ENCODE assay signal across 1 cellular context in the genomic region with DNA sequence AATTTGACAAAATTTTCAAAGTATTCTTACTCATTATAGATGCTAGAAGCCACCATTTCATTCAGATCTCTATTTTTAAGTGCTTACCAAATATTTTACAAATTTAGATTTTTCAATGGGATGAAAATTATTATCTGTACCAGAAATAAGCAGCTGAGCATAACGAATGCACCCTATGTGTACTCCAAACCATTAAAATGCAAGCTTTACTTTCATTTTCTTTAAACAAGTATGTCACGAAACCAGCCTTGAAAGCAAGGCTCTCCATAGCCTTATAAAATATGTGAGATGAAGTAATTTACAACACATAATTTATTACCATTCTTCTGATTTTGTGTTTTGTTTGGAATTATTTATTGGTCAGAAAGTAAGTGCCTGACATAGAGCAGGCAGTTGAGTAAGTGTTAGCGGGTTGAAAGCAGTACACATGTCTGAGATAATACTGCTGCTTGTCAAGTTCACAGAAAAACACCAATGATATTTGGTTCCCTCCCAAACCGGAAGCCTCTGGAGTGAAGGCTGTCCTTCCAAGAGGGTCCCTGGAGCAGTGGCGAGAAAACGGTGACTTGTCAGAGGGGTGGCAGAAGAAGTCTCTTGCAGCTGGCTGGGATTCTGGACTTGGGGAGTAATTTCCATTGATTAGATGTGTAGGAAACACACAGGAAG.
TF ChIP-seq lines count a peak whose summit lies in the region.

No MANE protein-coding gene starts in this region.

TF ChIP-seq in A549, 52 proteins besides CTCF, POLR2A, EP300 and RAD21 (continued from another document):
- TF ChIP-seq, protein P1, sequence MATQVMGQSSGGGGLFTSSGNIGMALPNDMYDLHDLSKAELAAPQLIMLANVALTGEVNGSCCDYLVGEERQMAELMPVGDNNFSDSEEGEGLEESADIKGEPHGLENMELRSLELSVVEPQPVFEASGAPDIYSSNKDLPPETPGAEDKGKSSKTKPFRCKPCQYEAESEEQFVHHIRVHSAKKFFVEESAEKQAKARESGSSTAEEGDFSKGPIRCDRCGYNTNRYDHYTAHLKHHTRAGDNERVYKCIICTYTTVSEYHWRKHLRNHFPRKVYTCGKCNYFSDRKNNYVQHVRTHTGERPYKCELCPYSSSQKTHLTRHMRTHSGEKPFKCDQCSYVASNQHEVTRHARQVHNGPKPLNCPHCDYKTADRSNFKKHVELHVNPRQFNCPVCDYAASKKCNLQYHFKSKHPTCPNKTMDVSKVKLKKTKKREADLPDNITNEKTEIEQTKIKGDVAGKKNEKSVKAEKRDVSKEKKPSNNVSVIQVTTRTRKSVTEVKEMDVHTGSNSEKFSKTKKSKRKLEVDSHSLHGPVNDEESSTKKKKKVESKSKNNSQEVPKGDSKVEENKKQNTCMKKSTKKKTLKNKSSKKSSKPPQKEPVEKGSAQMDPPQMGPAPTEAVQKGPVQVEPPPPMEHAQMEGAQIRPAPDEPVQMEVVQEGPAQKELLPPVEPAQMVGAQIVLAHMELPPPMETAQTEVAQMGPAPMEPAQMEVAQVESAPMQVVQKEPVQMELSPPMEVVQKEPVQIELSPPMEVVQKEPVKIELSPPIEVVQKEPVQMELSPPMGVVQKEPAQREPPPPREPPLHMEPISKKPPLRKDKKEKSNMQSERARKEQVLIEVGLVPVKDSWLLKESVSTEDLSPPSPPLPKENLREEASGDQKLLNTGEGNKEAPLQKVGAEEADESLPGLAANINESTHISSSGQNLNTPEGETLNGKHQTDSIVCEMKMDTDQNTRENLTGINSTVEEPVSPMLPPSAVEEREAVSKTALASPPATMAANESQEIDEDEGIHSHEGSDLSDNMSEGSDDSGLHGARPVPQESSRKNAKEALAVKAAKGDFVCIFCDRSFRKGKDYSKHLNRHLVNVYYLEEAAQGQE (IDR thresholded peaks at IDR 0.05): no peak
- TF ChIP-seq KDM1A (IDR thresholded peaks at IDR 0.05; ENCODE audit: low read depth): no peak
